ENCODE assay signal across 9 cellular contexts in the genomic region with DNA sequence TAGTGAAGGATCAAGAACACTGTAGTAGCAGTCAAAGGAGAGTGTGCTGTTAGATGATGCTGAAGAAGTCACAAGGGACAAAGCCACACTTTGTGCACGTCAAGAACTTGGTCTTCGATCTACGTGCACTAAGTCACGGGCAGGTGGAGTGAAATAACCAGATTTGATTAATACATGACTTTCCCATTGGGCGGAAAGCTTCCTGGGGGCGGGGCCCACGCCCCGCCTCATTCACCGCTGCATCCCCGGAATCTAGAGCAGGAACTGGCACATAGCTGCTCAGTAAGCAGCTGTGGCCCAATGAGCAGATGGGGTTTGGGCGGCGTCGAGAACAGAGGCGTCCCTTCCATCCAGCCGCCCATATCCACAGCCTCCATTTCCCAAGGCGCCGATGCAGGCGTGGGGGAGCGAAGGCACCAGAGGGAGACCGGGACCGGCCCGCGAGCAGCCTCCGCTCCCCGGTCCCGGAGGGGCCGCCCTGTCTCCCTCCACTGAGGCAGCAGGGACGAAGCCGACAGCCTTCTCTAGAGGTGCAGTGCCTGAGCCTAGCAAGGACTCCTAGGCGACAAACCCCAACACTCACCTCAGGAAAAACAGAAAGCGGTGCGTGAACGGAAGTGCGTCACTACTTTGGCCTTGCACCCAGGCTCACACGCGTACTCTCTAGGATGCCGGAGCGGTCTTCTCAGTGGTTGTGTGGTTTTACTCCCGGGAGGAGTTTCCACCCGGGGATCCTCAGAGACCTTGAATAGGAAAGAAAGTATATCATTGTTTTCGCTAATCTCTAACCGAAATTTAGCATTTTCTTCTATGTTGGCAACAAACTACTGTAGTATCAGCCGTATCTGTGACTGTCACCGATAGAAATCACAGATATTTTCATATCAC. TPM values are rescaled to one million over a fixed set of nuclear protein-coding genes. Genes with fewer than 3 reads are reported as not detected.
DNase-seq lines count a peak whose midpoint lies in the region; ATAC-seq, FAIRE-seq and TF ChIP-seq lines count a peak whose summit lies in the region.
"Had no signal": no experiment of that assay in that cellular context is flagged by ENCODE, and none has a peak within 500 bp of the region (broad histone marks: within the 10 kb centered on the region; RNA-seq: fewer than 3 reads in every experiment).

No MANE protein-coding gene starts in this region.

- peak; percentile 51 for DNase-seq in BJ (ENCODE audit: low read depth)
- peak; percentile 75 to 77 for DNase-seq in NCI-H526 (lab: John Stamatoyannopoulos, UW)
- peak; percentile 51 to 77 for DNase-seq in activated CD4-positive, alpha-beta T cell treated with anti-CD3 and anti-CD28 coated beads, Interleukin-2, amount 50 U/mL, for 24 hours (ENCODE audit: low read depth in 1 of 2, low spot score in 1 of 2)
- DNase-seq in dermis blood vessel endothelial cell, result peak; percentile 94
- peak; percentile 91 for DNase-seq in HepG2 (ENCODE audit: low spot score)
- DNase-seq in stimulated activated CD4-positive, alpha-beta T cell treated with anti-CD3 and anti-CD28 coated beads, Interleukin-2, amount 100 ng/mL, for 48 hours, result peak; percentile 64 to 71

- H3K36me3 ChIP-seq in BJ (ENCODE audit: control insufficient read depth, insufficient read depth, low read length), result no peaks in the 10 kb centered on the region; the same call in 1 of the 2 replicates
- no peaks in the 10 kb centered on the region for H3K36me3 ChIP-seq in HepG2 (replicated peaks in 1 of 2; ENCODE audit: control insufficient read depth in 1 of 2, insufficient read depth in 2 of 2, low read length in 2 of 2)

- peak overlapping the region; percentile 83 for H3K27ac ChIP-seq in HepG2 (ENCODE audit: extremely low read length, insufficient read depth, low read length)

- peak overlapping the region; percentile 84 for H3K9ac ChIP-seq in HepG2 (ENCODE audit: insufficient read depth, low read depth, low read length)

- TF ChIP-seq CTCF in BJ (IDR thresholded peaks at IDR 0.05; ENCODE audit: insufficient read depth, low read depth, low read length), result no peak
- no peak; the same call in 1 of the 2 replicates for TF ChIP-seq CTCF in HepG2 (CRISPR knock-in tag; IDR thresholded peaks at IDR 0.05)

- H2AFZ ChIP-seq in HepG2 (ENCODE audit: low read length), result peak overlapping the region; percentile 99

- TF ChIP-seq EP300 in HepG2 (IDR thresholded peaks at IDR 0.05; ENCODE audit: low read depth in 2 of 2, low read length in 2 of 2) (no peak), HepG2 (CRISPR knock-in tag; IDR thresholded peaks at IDR 0.05; ENCODE audit: borderline replicate concordance) (no peak)

- POLR2A ChIA-PET in BJ (lab: Charles Lee), result interaction anchor here (0.5 to 1.4 kb wide), 3 partner anchors 10 to 81 kb away, joined by 4 to 15 read pairs (median 5); no protein-coding TSS in a partner anchor
- POLR2A ChIA-PET in HepG2 (lab: Yijun Ruan, JAX), result interaction anchor here (0.9 to 1.8 kb wide), 10 partner anchors 9 to 127 kb away, joined by 3 to 58 read pairs (median 5); partner anchors contain the start of gene ZNF23

- H3K27me3 ChIP-seq in BJ (ENCODE audit: control insufficient read depth, insufficient read depth, low read length) (no peaks in the 10 kb centered on the region), HepG2 (ENCODE audit: control insufficient read depth in 1 of 2, insufficient read depth in 2 of 2, low read length in 2 of 2) (peaks cover 0 to 4% of the 10 kb centered on the region in 2 experiments; a peak in 2 of 5 replicates)

- CTCF ChIA-PET in BJ (lab: Yijun Ruan, JAX) (interaction anchor here (0.7 to 1.3 kb wide), 7 partner anchors 9 to 73 kb away, joined by 3 to 6 read pairs (median 3); partner anchors contain the start of gene ZNF23), HepG2 (lab: Yijun Ruan, JAX; ENCODE audit: low intra/inter-chr PET ratio, low total read pairs) (no interaction called here)

- intact Hi-C loops in HepG2 (cut with micrococcal nuclease; ENCODE audit: unreplicated experiment), result loop anchor here (1.0 kb wide), 1 partner anchor 22 kb away; the partner anchor contains the start of gene ZNF23

- H3K79me2 ChIP-seq in HepG2 (ENCODE audit: insufficient read depth, low read length), result peaks cover 3% of the 10 kb centered on the region

- peak; percentile 46; the same call in 1 of the 2 replicates for TF ChIP-seq RAD21 in HepG2 (CRISPR knock-in tag; IDR thresholded peaks at IDR 0.05)

- H3K4me3 ChIP-seq in BJ (ENCODE audit: low read depth, low read length) (peak overlapping the region; percentile 89), HepG2 (replicated peaks in 1 of 3; ENCODE audit: insufficient read depth in 1 of 3, low read depth in 2 of 3, low read length in 3 of 3) (peak overlapping the region; percentile 81 to 95 (median 88))

- H3K4me2 ChIP-seq in HepG2 (ENCODE audit: low read depth, low read length), result peak overlapping the region; percentile 85

- H3K9me3 ChIP-seq in HepG2 (ENCODE audit: low read length), result no peaks in the 10 kb centered on the region

- in situ Hi-C loops in HepG2 (cut with HindIII; ENCODE audit: extremely low pct_ligation_motif_present, low pct_unique_long_range_greater_than_20kb), result loop anchor here (10.0 kb wide), 1 partner anchor 121 kb away; no protein-coding TSS in a partner anchor

- H3K4me1 ChIP-seq in HepG2 (ENCODE audit: insufficient read depth, low read length), result peaks cover 24% of the 10 kb centered on the region

- under 1% methylated on average over 39 of the region's 44 CpGs for WGBS in HepG2 (ENCODE audit: low lambda C conversion rate)

- peak; percentile 100 for FAIRE-seq in HepG2 (lab: Jason Lieb, UNC)

- TF ChIP-seq POLR2A in HepG2 (IDR thresholded peaks at IDR 0.05; ENCODE audit: insufficient read depth in 1 of 2, low read depth in 2 of 2, low read length in 2 of 2), result peak; percentile 85 to 86

- ATAC-seq in GM19324 (IDR thresholded peaks at IDR 0.05; ENCODE audit: low FRiP score, unreplicated experiment) (peak; percentile 86), HG03460 (IDR thresholded peaks at IDR 0.05; ENCODE audit: unreplicated experiment) (peak; percentile 80), HepG2 (peak; percentile 93)

- no peaks in the 10 kb centered on the region for H4K20me1 ChIP-seq in HepG2 (ENCODE audit: insufficient read depth, low read length)

- TSS peak; percentile 94 for BruUV-seq in HepG2 (replicated peaks; lab: Mats Ljungman, UMichigan)

RNA-seq across cellular contexts. Expression of gene ZNF19, which starts 4.9 kb away (rescaled TPM):
- polyA plus RNA-seq in BJ (2011; rRNA removed), result 1.6 and 2.2 TPM in 2 replicates
- 2.5 and 3.1 TPM in 2 replicates for polyA minus RNA-seq in BJ (2011; rRNA and poly(A)+ RNA removed)
- total RNA-seq in dermis blood vessel endothelial cell, result 1.2 and 1.5 TPM in 2 replicates
- total RNA-seq in HepG2 (2016; rRNA removed; fragmentation: Illumina TruSeq; extraction: Trizol), result 4.6 and 5.8 TPM in 2 replicates
- 2.1 and 4.1 TPM in 2 replicates for total RNA-seq in HepG2 (2016; cell fraction: cytosol; rRNA removed; fragmentation: Illumina TruSeq; extraction: Trizol; ENCODE audit: low read depth)
- 4.1 and 5.9 TPM in 2 replicates for total RNA-seq in HepG2 (2016; cell fraction: insoluble cytoplasmic fraction; rRNA removed; fragmentation: Illumina TruSeq; extraction: Trizol)
- 5.0 and 5.7 TPM in 2 replicates for total RNA-seq in HepG2 (2016; cell fraction: membrane; rRNA removed; fragmentation: Illumina TruSeq; extraction: Trizol)
- 9.4 and 10.8 TPM in 2 replicates for total RNA-seq in HepG2 (2016; cell fraction: nucleus; rRNA removed; fragmentation: Illumina TruSeq; extraction: Trizol)
- 3.2 and 3.7 TPM in 2 replicates for polyA plus RNA-seq in HepG2 (2011; rRNA removed)
- 1.4 and 1.9 TPM in 2 replicates for polyA plus RNA-seq in HepG2 (2011; cell fraction: cytosol; rRNA removed)
- polyA plus RNA-seq in HepG2 (2011; cell fraction: nucleus; rRNA removed), result 6.9 and 16.9 TPM in 2 replicates
- polyA plus RNA-seq in HepG2 (2012), result 3.5 and 3.9 TPM in 2 replicates
- polyA plus RNA-seq in HepG2 (2016; cell fraction: cytosol; fragmentation: Illumina TruSeq; extraction: Trizol; ENCODE audit: low read depth), result 0.70 and 0.83 TPM in 2 replicates
- 2.9 and 3.0 TPM in 2 replicates for polyA plus RNA-seq in HepG2 (2016; cell fraction: insoluble cytoplasmic fraction; fragmentation: Illumina TruSeq; extraction: Trizol; ENCODE audit: low read depth)
- polyA plus RNA-seq in HepG2 (2016; cell fraction: membrane; fragmentation: Illumina TruSeq; extraction: Trizol; ENCODE audit: low read depth), result 1.4 and 1.8 TPM in 2 replicates
- polyA plus RNA-seq in HepG2 (2016; cell fraction: nucleus; fragmentation: Illumina TruSeq; extraction: Trizol; ENCODE audit: insufficient read depth, low read depth), result 5.9 and 7.3 TPM in 2 replicates
- 2.3 and 5.0 TPM in 2 replicates for polyA minus RNA-seq in HepG2 (2011; rRNA and poly(A)+ RNA removed; ENCODE audit: low replicate concordance)
- 2.3 and 2.4 TPM in 2 replicates for polyA minus RNA-seq in HepG2 (2011; cell fraction: cytosol; rRNA and poly(A)+ RNA removed)
- 20.5 and 25.0 TPM in 2 replicates for polyA minus RNA-seq in HepG2 (2011; cell fraction: nucleus; rRNA and poly(A)+ RNA removed)

RNA-seq across cellular contexts. Expression of gene ZNF23, which starts 22.2 kb away (rescaled TPM):
- polyA plus RNA-seq in BJ (2011; rRNA removed) (10.8 and 11.8 TPM in 2 replicates), HepG2 (2011; rRNA removed) (8.6 and 9.0 TPM in 2 replicates)
- polyA minus RNA-seq in BJ (2011; rRNA and poly(A)+ RNA removed), result 8.7 and 12.5 TPM in 2 replicates
- total RNA-seq in dermis blood vessel endothelial cell (5.1 and 5.6 TPM in 2 replicates), HepG2 (2016; rRNA removed; fragmentation: Illumina TruSeq; extraction: Trizol) (12.2 and 14.0 TPM in 2 replicates)
- 3.5 and 3.6 TPM in 2 replicates for total RNA-seq in HepG2 (2016; cell fraction: cytosol; rRNA removed; fragmentation: Illumina TruSeq; extraction: Trizol; ENCODE audit: low read depth)
- total RNA-seq in HepG2 (2016; cell fraction: insoluble cytoplasmic fraction; rRNA removed; fragmentation: Illumina TruSeq; extraction: Trizol), result 13.3 and 16.5 TPM in 2 replicates
- 10.1 and 11.2 TPM in 2 replicates for total RNA-seq in HepG2 (2016; cell fraction: membrane; rRNA removed; fragmentation: Illumina TruSeq; extraction: Trizol)
- 10.9 and 15.4 TPM in 2 replicates for total RNA-seq in HepG2 (2016; cell fraction: nucleus; rRNA removed; fragmentation: Illumina TruSeq; extraction: Trizol)
- polyA plus RNA-seq in HepG2 (2011; cell fraction: cytosol; rRNA removed), result 4.5 and 5.9 TPM in 2 replicates
- 20.0 and 26.0 TPM in 2 replicates for polyA plus RNA-seq in HepG2 (2011; cell fraction: nucleus; rRNA removed)
- 9.4 and 12.6 TPM in 2 replicates for polyA plus RNA-seq in HepG2 (2012)
- 3.0 and 4.3 TPM in 2 replicates for polyA plus RNA-seq in HepG2 (2016; cell fraction: cytosol; fragmentation: Illumina TruSeq; extraction: Trizol; ENCODE audit: low read depth)
- polyA plus RNA-seq in HepG2 (2016; cell fraction: insoluble cytoplasmic fraction; fragmentation: Illumina TruSeq; extraction: Trizol; ENCODE audit: low read depth), result 13.3 and 14.9 TPM in 2 replicates
- polyA plus RNA-seq in HepG2 (2016; cell fraction: membrane; fragmentation: Illumina TruSeq; extraction: Trizol; ENCODE audit: low read depth), result 6.6 and 7.5 TPM in 2 replicates
- polyA plus RNA-seq in HepG2 (2016; cell fraction: nucleus; fragmentation: Illumina TruSeq; extraction: Trizol; ENCODE audit: insufficient read depth, low read depth), result 23.3 and 26.4 TPM in 2 replicates
- polyA minus RNA-seq in HepG2 (2011; rRNA and poly(A)+ RNA removed; ENCODE audit: low replicate concordance), result 3.7 and 8.1 TPM in 2 replicates
- polyA minus RNA-seq in HepG2 (2011; cell fraction: cytosol; rRNA and poly(A)+ RNA removed), result 2.6 and 3.8 TPM in 2 replicates
- 14.2 and 15.2 TPM in 2 replicates for polyA minus RNA-seq in HepG2 (2011; cell fraction: nucleus; rRNA and poly(A)+ RNA removed)

RNA-seq across cellular contexts. Expression of gene CHST4, which starts 42.0 kb away (rescaled TPM):
- polyA plus RNA-seq in BJ (2011; rRNA removed) (not detected in 2 replicates), HepG2 (2011; rRNA removed) (not detected in 2 replicates)
- not detected in 2 replicates for polyA minus RNA-seq in BJ (2011; rRNA and poly(A)+ RNA removed)
- total RNA-seq in dermis blood vessel endothelial cell (not detected in 2 replicates), HepG2 (2016; rRNA removed; fragmentation: Illumina TruSeq; extraction: Trizol) (not detected in 2 replicates)
- not detected in 2 replicates for total RNA-seq in HepG2 (2016; cell fraction: cytosol; rRNA removed; fragmentation: Illumina TruSeq; extraction: Trizol; ENCODE audit: low read depth)
- total RNA-seq in HepG2 (2016; cell fraction: insoluble cytoplasmic fraction; rRNA removed; fragmentation: Illumina TruSeq; extraction: Trizol), result not detected in 2 replicates
- not detected in 2 replicates for total RNA-seq in HepG2 (2016; cell fraction: membrane; rRNA removed; fragmentation: Illumina TruSeq; extraction: Trizol)
- not detected in 2 replicates for total RNA-seq in HepG2 (2016; cell fraction: nucleus; rRNA removed; fragmentation: Illumina TruSeq; extraction: Trizol)
- not detected in 2 replicates for polyA plus RNA-seq in HepG2 (2011; cell fraction: cytosol; rRNA removed)
- not detected in 2 replicates for polyA plus RNA-seq in HepG2 (2011; cell fraction: nucleus; rRNA removed)
- polyA plus RNA-seq in HepG2 (2012), result not detected in 2 replicates
- polyA plus RNA-seq in HepG2 (2016; cell fraction: cytosol; fragmentation: Illumina TruSeq; extraction: Trizol; ENCODE audit: low read depth), result not detected in 2 replicates
- not detected in 2 replicates for polyA plus RNA-seq in HepG2 (2016; cell fraction: insoluble cytoplasmic fraction; fragmentation: Illumina TruSeq; extraction: Trizol; ENCODE audit: low read depth)
- polyA plus RNA-seq in HepG2 (2016; cell fraction: membrane; fragmentation: Illumina TruSeq; extraction: Trizol; ENCODE audit: low read depth), result not detected in 2 replicates
- polyA plus RNA-seq in HepG2 (2016; cell fraction: nucleus; fragmentation: Illumina TruSeq; extraction: Trizol; ENCODE audit: insufficient read depth, low read depth), result not detected in 2 replicates
- not detected in 2 replicates for polyA minus RNA-seq in HepG2 (2011; rRNA and poly(A)+ RNA removed; ENCODE audit: low replicate concordance)
- polyA minus RNA-seq in HepG2 (2011; cell fraction: cytosol; rRNA and poly(A)+ RNA removed), result not detected in 2 replicates
- polyA minus RNA-seq in HepG2 (2011; cell fraction: nucleus; rRNA and poly(A)+ RNA removed), result not detected in 2 replicates

RNA-seq across cellular contexts. Expression of gene TLE7, which starts 42.4 kb away (rescaled TPM):
- not detected in 2 replicates for polyA plus RNA-seq in BJ (2011; rRNA removed)
- polyA minus RNA-seq in BJ (2011; rRNA and poly(A)+ RNA removed), result not detected in 2 replicates
- total RNA-seq in dermis blood vessel endothelial cell, result not detected in 2 replicates
- not detected in 2 replicates for total RNA-seq in HepG2 (2016; rRNA removed; fragmentation: Illumina TruSeq; extraction: Trizol)
- not detected in 2 replicates for total RNA-seq in HepG2 (2016; cell fraction: cytosol; rRNA removed; fragmentation: Illumina TruSeq; extraction: Trizol; ENCODE audit: low read depth)
- not detected in 2 replicates for total RNA-seq in HepG2 (2016; cell fraction: insoluble cytoplasmic fraction; rRNA removed; fragmentation: Illumina TruSeq; extraction: Trizol)
- total RNA-seq in HepG2 (2016; cell fraction: membrane; rRNA removed; fragmentation: Illumina TruSeq; extraction: Trizol), result not detected in 2 replicates
- total RNA-seq in HepG2 (2016; cell fraction: nucleus; rRNA removed; fragmentation: Illumina TruSeq; extraction: Trizol), result not detected in 2 replicates
- not detected in 2 replicates for polyA plus RNA-seq in HepG2 (2011; rRNA removed)
- not detected in 2 replicates for polyA plus RNA-seq in HepG2 (2011; cell fraction: cytosol; rRNA removed)
- 0.10 TPM in 1 of 2 replicates, not detected in the other for polyA plus RNA-seq in HepG2 (2011; cell fraction: nucleus; rRNA removed)
- not detected in 2 replicates for polyA plus RNA-seq in HepG2 (2012)
- not detected in 2 replicates for polyA plus RNA-seq in HepG2 (2016; cell fraction: cytosol; fragmentation: Illumina TruSeq; extraction: Trizol; ENCODE audit: low read depth)
- polyA plus RNA-seq in HepG2 (2016; cell fraction: insoluble cytoplasmic fraction; fragmentation: Illumina TruSeq; extraction: Trizol; ENCODE audit: low read depth), result not detected in 2 replicates
- polyA plus RNA-seq in HepG2 (2016; cell fraction: membrane; fragmentation: Illumina TruSeq; extraction: Trizol; ENCODE audit: low read depth), result not detected in 2 replicates
- polyA plus RNA-seq in HepG2 (2016; cell fraction: nucleus; fragmentation: Illumina TruSeq; extraction: Trizol; ENCODE audit: insufficient read depth, low read depth), result not detected in 2 replicates
- not detected in 2 replicates for polyA minus RNA-seq in HepG2 (2011; rRNA and poly(A)+ RNA removed; ENCODE audit: low replicate concordance)
- not detected in 2 replicates for polyA minus RNA-seq in HepG2 (2011; cell fraction: cytosol; rRNA and poly(A)+ RNA removed)
- polyA minus RNA-seq in HepG2 (2011; cell fraction: nucleus; rRNA and poly(A)+ RNA removed), result not detected in 2 replicates
- total RNA-seq: subcutaneous adipose tissue had no signal

Comparison
In these comparisons a context has a peak if more than half of its experiments do, and no peak if none do; other contexts are left out.
1. Peak in every context shown above with its lines: DNase-seq, ATAC-seq, H3K4me3 ChIP-seq and H3K27ac ChIP-seq.